Comparison of ENCODE assay signal across 28 cellular contexts in genomic region chr7:127893547-127893946, GRCh38.
"Had no signal": no experiment of that assay in that cellular context is flagged by ENCODE, and none has a peak within 500 bp of the region (broad histone marks: within the 10 kb centered on the region; RNA-seq: fewer than 3 reads in every experiment).

No MANE protein-coding gene starts in this region.

- H3K4me3 ChIP-seq: coronary artery, esophagus squamous epithelium, lower lobe of right lung, mucosa of descending colon, right lobe of liver, smooth muscle cell, testis, tibial artery had no signal

- FAIRE-seq: frontal cortex had no signal

- H3K36me3 ChIP-seq: neutrophil had no signal

- DNase-seq: effector CD4-positive, alpha-beta T cell; esophagus squamous epithelium; hypothalamus; immature natural killer cell; islet precursor cell; left ventricle myocardium superior; lower lobe of right lung; mucosa of descending colon; naive B cell; right lobe of liver; stimulated activated CD4-positive, alpha-beta T cell treated with anti-CD3 and anti-CD28 coated beads, Interleukin-12 subunit alpha, Interleukin-12 subunit beta, amount 100 ng/mL, for 4 hours; stimulated activated CD4-positive, alpha-beta T cell treated with anti-CD3 and anti-CD28 coated beads, Interleukin-1b, Interleukin-23, amount 100 ng/mL, for 48 hours; stimulated activated CD4-positive, alpha-beta T cell treated with anti-CD3 and anti-CD28 coated beads, Interleukin-4, amount 100 ng/mL, for 1 hour; stimulated activated naive CD8-positive, alpha-beta T cell treated with anti-CD3 and anti-CD28 coated beads, Interleukin-15, Interleukin-2, amounts not matched to agents 100 U/mL and 50 U/mL, for 24 hours; substantia nigra; testis; tibial artery had no signal

- H3K4me1 ChIP-seq: esophagus squamous epithelium, right lobe of liver, testis had no signal

- H3K4me2 ChIP-seq: smooth muscle cell had no signal

- H3K27me3 Mint-ChIP-seq: memory B cell; naive B cell; natural killer cell treated with Interleukin-12 subunit alpha and Interleukin-12 subunit beta and Interleukin-15 and Interleukin-18, amount 100 ng/mL, for 72 hours; progenitor cell of endocrine pancreas; stimulated activated memory B cell treated with anti-CD40 and anti-IgM and Interleukin-4, amounts not matched to agents 10 μg/mL and 1 μg/mL and 100 μg/mL, for 72 hours; type B pancreatic cell had no signal

- H3K27me3 ChIP-seq: esophagus squamous epithelium, neutrophil, right lobe of liver, testis, tibial artery had no signal

- H3K27ac Mint-ChIP-seq: immature natural killer cell; memory B cell; naive B cell; natural killer cell treated with Interleukin-12 subunit alpha and Interleukin-12 subunit beta and Interleukin-15 and Interleukin-18, amount 100 ng/mL, for 72 hours; progenitor cell of endocrine pancreas; stimulated activated memory B cell treated with anti-CD40 and anti-IgM and Interleukin-4, amounts not matched to agents 10 μg/mL and 1 μg/mL and 100 μg/mL, for 72 hours; type B pancreatic cell had no signal

- ATAC-seq: lower lobe of right lung; mucosa of descending colon; natural killer cell treated with Interleukin-12 subunit alpha and Interleukin-12 subunit beta and Interleukin-15 and Interleukin-18, amount 100 ng/mL, for 72 hours; right lobe of liver; stimulated activated memory B cell treated with anti-CD40 and anti-IgM and Interleukin-4, amounts not matched to agents 10 μg/mL and 1 μg/mL and 100 μg/mL, for 72 hours; stimulated activated naive CD8-positive, alpha-beta T cell treated with anti-CD3 and anti-CD28 coated beads, Interleukin-15, Interleukin-2, amounts not matched to agents 100 U/mL and 50 U/mL, for 24 hours had no signal

- H3K9ac ChIP-seq: parathyroid adenoma had no signal

- H3K9me3 ChIP-seq: esophagus squamous epithelium, lower lobe of right lung, mucosa of descending colon, neutrophil, right lobe of liver, testis, tibial artery had no signal

- H3K27ac ChIP-seq: coronary artery, esophagus squamous epithelium, lower lobe of right lung, neutrophil, parathyroid adenoma, right lobe of liver, testis, tibial artery had no signal

- H2AFZ ChIP-seq: parathyroid adenoma had no signal

- H3K9me3 Mint-ChIP-seq: immature natural killer cell; memory B cell; natural killer cell treated with Interleukin-12 subunit alpha and Interleukin-12 subunit beta and Interleukin-15 and Interleukin-18, amount 100 ng/mL, for 72 hours; neural crest cell; stimulated activated memory B cell treated with anti-CD40 and anti-IgM and Interleukin-4, amounts not matched to agents 10 μg/mL and 1 μg/mL and 100 μg/mL, for 72 hours; type B pancreatic cell had no signal

- H3K4me3 Mint-ChIP-seq: immature natural killer cell; memory B cell; naive B cell; natural killer cell treated with Interleukin-12 subunit alpha and Interleukin-12 subunit beta and Interleukin-15 and Interleukin-18, amount 100 ng/mL, for 72 hours; neural crest cell; stimulated activated memory B cell treated with anti-CD40 and anti-IgM and Interleukin-4, amounts not matched to agents 10 μg/mL and 1 μg/mL and 100 μg/mL, for 72 hours; type B pancreatic cell had no signal
